Comparison of ENCODE assay signal across 22 cellular contexts in the genomic region with DNA sequence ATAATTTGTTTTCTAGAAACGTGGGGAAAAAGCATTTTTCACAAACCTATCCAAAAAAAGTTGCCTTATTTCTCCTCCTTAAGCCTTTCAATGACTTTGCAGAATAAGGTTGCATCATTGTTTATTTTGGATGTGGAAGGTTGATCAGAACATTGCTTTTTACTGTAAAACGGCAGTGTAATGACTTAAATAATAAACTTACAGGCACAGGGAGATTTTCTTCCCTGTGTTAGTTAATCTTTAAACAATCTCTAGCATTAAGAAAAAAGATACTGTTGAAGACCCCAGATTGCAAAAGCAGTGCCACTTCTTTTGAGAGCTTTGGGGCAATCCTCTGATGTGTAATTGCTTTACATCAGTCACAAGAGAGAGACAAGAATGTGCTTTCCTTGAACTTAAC.
DNase-seq lines count a peak whose midpoint lies in the region; ATAC-seq and TF ChIP-seq lines count a peak whose summit lies in the region.
"Had no signal": no experiment of that assay in that cellular context is flagged by ENCODE, and none has a peak within 500 bp of the region (broad histone marks: within the 10 kb centered on the region; RNA-seq: fewer than 3 reads in every experiment).

No MANE protein-coding gene starts in this region.

- H3K27me3 Mint-ChIP-seq in neural progenitor cell (ENCODE audit: insufficient read depth, low read depth), result no peaks in the 10 kb centered on the region
- H3K27me3 Mint-ChIP-seq: stimulated activated naive CD8-positive, alpha-beta T cell treated with anti-CD3 and anti-CD28 coated beads, Interleukin-15, amount 100 ng/mL, for 72 hours had no signal

- TF ChIP-seq CTCF in AG09319 (IDR thresholded peaks at IDR 0.05; ENCODE audit: low read depth, low read length) (no peak), PC-9 (conservative IDR thresholded peaks at IDR 0.05) (no peak), neural progenitor cell (IDR thresholded peaks at IDR 0.05) (no peak)

- H3K36me3 Mint-ChIP-seq in neural progenitor cell, result peaks cover 16% of the 10 kb centered on the region

- H3K36me3 ChIP-seq in PC-9 (ENCODE audit: low read depth) (no peaks in the 10 kb centered on the region), neural progenitor cell (peaks cover 3% of the 10 kb centered on the region)
- H3K36me3 ChIP-seq: adrenal gland, transverse colon had no signal

- ATAC-seq in HG02642 (IDR thresholded peaks at IDR 0.05; ENCODE audit: poor library complexity, unreplicated experiment), result no peak
- ATAC-seq: activated CD4-positive, CD25-positive, alpha-beta regulatory T cell treated with anti-CD3 and anti-CD28 coated beads, Interleukin-2, amount 50 U/mL, for 24 hours; stimulated activated naive CD8-positive, alpha-beta T cell treated with anti-CD3 and anti-CD28 coated beads, Interleukin-15, amount 100 ng/mL, for 72 hours had no signal

- BruUV-seq in PC-9 (replicated peaks; lab: Mats Ljungman, UMichigan), result no TSS peak

- H3K4me3 ChIP-seq in PC-9, result no peak overlapping the region
- no peak overlapping the region for H3K4me3 ChIP-seq in neural progenitor cell
- H3K4me3 ChIP-seq: adrenal gland, transverse colon had no signal

- H3K79me2 ChIP-seq in PC-9 (ENCODE audit: low read depth) (no peaks in the 10 kb centered on the region), neural progenitor cell (ENCODE audit: low read depth) (no peaks in the 10 kb centered on the region)

- H3K4me2 ChIP-seq in PC-9, result no peak overlapping the region
- no peak overlapping the region for H3K4me2 ChIP-seq in neural progenitor cell

- H3K27me3 ChIP-seq in PC-9 (ENCODE audit: insufficient read depth, low read depth), result no peaks in the 10 kb centered on the region
- no peaks in the 10 kb centered on the region for H3K27me3 ChIP-seq in neural progenitor cell
- H3K27me3 ChIP-seq: adrenal gland, transverse colon had no signal

- H3F3A ChIP-seq in PC-9 (ENCODE audit: insufficient read depth, low read depth), result no peaks in the 10 kb centered on the region
- H3F3A ChIP-seq in neural progenitor cell (ENCODE audit: low read depth), result peaks cover 4% of the 10 kb centered on the region

- H3K27ac ChIP-seq in PC-9, result peak overlapping the region; percentile 34; the same call in 1 of the 2 replicates
- H3K27ac ChIP-seq in neural progenitor cell, result peak overlapping the region; percentile 27
- H3K27ac ChIP-seq: adrenal gland, transverse colon had no signal

- H3K9me3 ChIP-seq in PC-9 (ENCODE audit: insufficient read depth, low read depth) (no peaks in the 10 kb centered on the region), neural progenitor cell (ENCODE audit: low read depth) (no peaks in the 10 kb centered on the region)
- H3K9me3 ChIP-seq: adrenal gland, transverse colon had no signal

- H4K20me1 ChIP-seq in PC-9 (ENCODE audit: insufficient read depth) (no peaks in the 10 kb centered on the region), neural progenitor cell (ENCODE audit: low read depth) (no peaks in the 10 kb centered on the region)

- H3K9ac ChIP-seq in neural progenitor cell, result no peak overlapping the region

- intact Hi-C loops in PC-9 (cut with micrococcal nuclease; ENCODE audit: unreplicated experiment), result no loop called here

- CTCF ChIA-PET in PC-9 (lab: Charles Lee), result no interaction called here

- no peaks in the 10 kb centered on the region for H3K9me3 Mint-ChIP-seq in neural progenitor cell
- H3K9me3 Mint-ChIP-seq: stimulated activated naive CD8-positive, alpha-beta T cell treated with anti-CD3 and anti-CD28 coated beads, Interleukin-15, amount 100 ng/mL, for 72 hours had no signal

- no peaks in the 10 kb centered on the region for H3K4me1 ChIP-seq in PC-9 (replicated peaks; ENCODE audit: insufficient read depth)
- H3K4me1 ChIP-seq in neural progenitor cell, result peaks cover 5% of the 10 kb centered on the region
- H3K4me1 ChIP-seq: adrenal gland, transverse colon had no signal

- POLR2A ChIA-PET in PC-9 (lab: Charles Lee; ENCODE audit: unreplicated experiment), result no interaction called here

- no peak overlapping the region for H2AFZ ChIP-seq in PC-9
- H2AFZ ChIP-seq in neural progenitor cell (replicated peaks), result no peak overlapping the region

- DNase-seq in AG09319 (ENCODE audit: extremely low read depth, low read depth), result peak; percentile 11
- DNase-seq in PC-9, result no peak
- DNase-seq in fibroblast of gingiva (ENCODE audit: low read depth), result peak; percentile 57
- DNase-seq in neural progenitor cell (ENCODE audit: low spot score), result no peak
- DNase-seq in central memory CD4-positive, alpha-beta T cell, result no peak
- no peak for DNase-seq in stimulated activated naive CD4-positive, alpha-beta T cell (lab: John Stamatoyannopoulos, UW)
- DNase-seq in hepatic stellate cell (ENCODE audit: low spot score), result no peak
- DNase-seq: activated gamma-delta T cell treated with Interleukin-2 at 50 U/mL for 16 hours; activated T-cell treated with anti-CD3 and anti-CD28 coated beads, Interleukin-2, amount 50 U/mL, for 1 hour; adrenal gland; DMS 273 treated with DMSO at 0.1 percent for 48 hours; HCEC 1CT; kidney glomerular epithelial cell; MV-4-11; NCI-H187 treated with DMSO at 0.1 percent for 48 hours; nucleus accumbens; Right ventricle myocardium superior; stimulated activated CD4-positive, alpha-beta T cell treated with anti-CD3 and anti-CD28 coated beads, Interleukin-4, amount 100 ng/mL, for 1 hour; stimulated activated naive CD8-positive, alpha-beta T cell treated with anti-CD3 and anti-CD28 coated beads, Interleukin-15, amount 100 ng/mL, for 72 hours; transverse colon had no signal

- H3K4me3 Mint-ChIP-seq in neural progenitor cell, result no peak overlapping the region
- H3K4me3 Mint-ChIP-seq: stimulated activated naive CD8-positive, alpha-beta T cell treated with anti-CD3 and anti-CD28 coated beads, Interleukin-15, amount 100 ng/mL, for 72 hours had no signal

- no peak overlapping the region for H3K27ac Mint-ChIP-seq in neural progenitor cell
- H3K27ac Mint-ChIP-seq: stimulated activated naive CD8-positive, alpha-beta T cell treated with anti-CD3 and anti-CD28 coated beads, Interleukin-15, amount 100 ng/mL, for 72 hours had no signal

- peaks cover 5% of the 10 kb centered on the region for H3K4me1 Mint-ChIP-seq in neural progenitor cell
- H3K4me1 Mint-ChIP-seq: stimulated activated naive CD8-positive, alpha-beta T cell treated with anti-CD3 and anti-CD28 coated beads, Interleukin-15, amount 100 ng/mL, for 72 hours had no signal

- no peaks in the 10 kb centered on the region for H3K9me2 ChIP-seq in PC-9 (ENCODE audit: insufficient read depth)

Comparison
In these comparisons a context has a peak if more than half of its experiments do, and no peak if none do; other contexts are left out.
1. DNase-seq: peak in AG09319 (single experiment) and fibroblast of gingiva (single experiment); none in PC-9 (0 of 2), neural progenitor cell (single experiment), central memory CD4-positive, alpha-beta T cell (single experiment), stimulated activated naive CD4-positive, alpha-beta T cell (0 of 6) and hepatic stellate cell (single experiment).